13 cellular contexts compared by ENCODE assay signal in genomic region chr7:39507866-39508551, GRCh38. TPM values are rescaled to one million over a fixed set of nuclear protein-coding genes. Genes with fewer than 3 reads are reported as not detected.
DNase-seq lines count a peak whose midpoint lies in the region; ATAC-seq and TF ChIP-seq lines count a peak whose summit lies in the region.
"Had no signal": no experiment of that assay in that cellular context is flagged by ENCODE, and none has a peak within 500 bp of the region (broad histone marks: within the 10 kb centered on the region; RNA-seq: fewer than 3 reads in every experiment).

No MANE protein-coding gene starts in this region.

- 30 to 50% (median 45%) methylated on average over 8 of the region's 8 CpGs for WGBS in spleen, 5 donors

- POLR2A ChIA-PET in activated CD4-positive, alpha-beta memory T cell treated with anti-CD3 and anti-CD28 coated beads, Interleukin-2, amount 10 ng/mL, durations not matched to agents 7 days and 5 days (lab: Charles Lee) = no interaction called here
- POLR2A ChIA-PET in activated CD4-positive, alpha-beta memory T cell treated with anti-CD3 and anti-CD28 coated beads for 36 hours (lab: Charles Lee) = interaction anchor here (0.6 kb wide), 2 partner anchors 122 to 530 kb away, joined by 3 read pairs; no protein-coding TSS in a partner anchor

- peak; percentile 23 for DNase-seq in activated CD4-positive, alpha-beta memory T cell treated with anti-CD3 and anti-CD28 coated beads, Interleukin-2, amount 10 ng/mL, durations not matched to agents 7 days and 5 days
- no peak for DNase-seq in activated CD4-positive, alpha-beta memory T cell treated with anti-CD3 and anti-CD28 coated beads for 36 hours
- DNase-seq in RPMI7951 (ENCODE audit: low read depth) (peak; percentile 7), spleen (peak; percentile 70), OCI-M2 (lab: John Stamatoyannopoulos, UW; ENCODE audit: unreplicated experiment) (no peak), NCI-H510A treated with DMSO at 0.1 percent for 48 hours (lab: John Stamatoyannopoulos, UW) (no peak)
- DNase-seq: ACHN, brain microvascular endothelial cell, NCI-H2081 treated with DMSO at 0.1 percent for 48 hours had no signal

- CTCF ChIA-PET in activated CD4-positive, alpha-beta memory T cell treated with anti-CD3 and anti-CD28 coated beads, Interleukin-2, amount 10 ng/mL, durations not matched to agents 7 days and 5 days (lab: Charles Lee) = interaction anchor here (0.6 to 0.8 kb wide), 2 partner anchors 39 to 54 kb away, joined by 3 read pairs; no protein-coding TSS in a partner anchor
- CTCF ChIA-PET in activated CD4-positive, alpha-beta memory T cell treated with anti-CD3 and anti-CD28 coated beads for 36 hours (lab: Charles Lee) = no interaction called here

- H3K4me3 ChIP-seq in spleen = no peak overlapping the region
- H3K4me3 ChIP-seq: SJSA1 had no signal

- intact Hi-C loops in activated CD4-positive, alpha-beta memory T cell treated with anti-CD3 and anti-CD28 coated beads for 36 hours (cut with micrococcal nuclease) = no loop called here
- intact Hi-C loops in spleen (cut with DNase I; ENCODE audit: low total_unique reads) = no loop called here

- H3K4me3 Mint-ChIP-seq in activated CD4-positive, alpha-beta memory T cell treated with anti-CD3 and anti-CD28 coated beads, Interleukin-2, amount 10 ng/mL, durations not matched to agents 7 days and 5 days = no peak overlapping the region
- no peak overlapping the region for H3K4me3 Mint-ChIP-seq in activated CD4-positive, alpha-beta memory T cell treated with anti-CD3 and anti-CD28 coated beads for 36 hours
- H3K4me3 Mint-ChIP-seq: type B pancreatic cell had no signal

- no peak overlapping the region for H3K27ac ChIP-seq in spleen
- H3K27ac ChIP-seq: brain microvascular endothelial cell, SJSA1 had no signal

- peaks cover 29% of the 10 kb centered on the region for H3K4me1 Mint-ChIP-seq in activated CD4-positive, alpha-beta memory T cell treated with anti-CD3 and anti-CD28 coated beads, Interleukin-2, amount 10 ng/mL, durations not matched to agents 7 days and 5 days
- peaks cover 14% of the 10 kb centered on the region for H3K4me1 Mint-ChIP-seq in activated CD4-positive, alpha-beta memory T cell treated with anti-CD3 and anti-CD28 coated beads for 36 hours (ENCODE audit: low read depth)

- no peak for TF ChIP-seq CTCF in spleen (IDR thresholded peaks at IDR 0.05 in 8 of 11, conservative IDR thresholded peaks at IDR 0.05 in 3 of 11)

- H3K4me1 ChIP-seq in spleen = peaks cover 0 to 6% (median 0%) of the 10 kb centered on the region in 6 donors

- H3K27me3 ChIP-seq in spleen (replicated peaks in 1 of 7) = no peaks in the 10 kb centered on the region
- H3K27me3 ChIP-seq: brain microvascular endothelial cell, SJSA1 had no signal

- no peaks in the 10 kb centered on the region for H3K9me3 Mint-ChIP-seq in activated CD4-positive, alpha-beta memory T cell treated with anti-CD3 and anti-CD28 coated beads, Interleukin-2, amount 10 ng/mL, durations not matched to agents 7 days and 5 days
- H3K9me3 Mint-ChIP-seq in activated CD4-positive, alpha-beta memory T cell treated with anti-CD3 and anti-CD28 coated beads for 36 hours = no peaks in the 10 kb centered on the region
- H3K9me3 Mint-ChIP-seq: type B pancreatic cell had no signal

- no peak overlapping the region for H3K27ac Mint-ChIP-seq in activated CD4-positive, alpha-beta memory T cell treated with anti-CD3 and anti-CD28 coated beads, Interleukin-2, amount 10 ng/mL, durations not matched to agents 7 days and 5 days
- no peak overlapping the region for H3K27ac Mint-ChIP-seq in activated CD4-positive, alpha-beta memory T cell treated with anti-CD3 and anti-CD28 coated beads for 36 hours
- H3K27ac Mint-ChIP-seq: type B pancreatic cell had no signal

- peak; percentile 83 for ATAC-seq in HG03139 (IDR thresholded peaks at IDR 0.05; ENCODE audit: unreplicated experiment)
- no peak for ATAC-seq in GM19324 (IDR thresholded peaks at IDR 0.05; ENCODE audit: low FRiP score, unreplicated experiment)

- peaks cover 4% of the 10 kb centered on the region for H3K27me3 Mint-ChIP-seq in activated CD4-positive, alpha-beta memory T cell treated with anti-CD3 and anti-CD28 coated beads, Interleukin-2, amount 10 ng/mL, durations not matched to agents 7 days and 5 days
- peaks cover 2% of the 10 kb centered on the region for H3K27me3 Mint-ChIP-seq in activated CD4-positive, alpha-beta memory T cell treated with anti-CD3 and anti-CD28 coated beads for 36 hours

- no peak for TF ChIP-seq POLR2A in spleen (IDR thresholded peaks at IDR 0.05)

- H3K36me3 Mint-ChIP-seq in activated CD4-positive, alpha-beta memory T cell treated with anti-CD3 and anti-CD28 coated beads, Interleukin-2, amount 10 ng/mL, durations not matched to agents 7 days and 5 days (ENCODE audit: low read depth) = no peaks in the 10 kb centered on the region
- H3K36me3 Mint-ChIP-seq in activated CD4-positive, alpha-beta memory T cell treated with anti-CD3 and anti-CD28 coated beads for 36 hours = no peaks in the 10 kb centered on the region
- H3K36me3 Mint-ChIP-seq: type B pancreatic cell had no signal

- no peaks in the 10 kb centered on the region for H3K9me3 ChIP-seq in spleen
- H3K9me3 ChIP-seq: SJSA1 had no signal

- H3K36me3 ChIP-seq in spleen = no peaks in the 10 kb centered on the region
- H3K36me3 ChIP-seq: brain microvascular endothelial cell, SJSA1 had no signal

RNA-seq across cellular contexts. Expression of gene YAE1, which starts 58.2 kb away (rescaled TPM):
- total RNA-seq in activated CD4-positive, alpha-beta memory T cell treated with anti-CD3 and anti-CD28 coated beads, Interleukin-2, amount 10 ng/mL, durations not matched to agents 7 days and 5 days = 1 to 10 TPM; 8.4 to 9.3 TPM
- 1 to 10 TPM; 7.3 to 8.8 TPM for total RNA-seq in activated CD4-positive, alpha-beta memory T cell treated with anti-CD3 and anti-CD28 coated beads for 36 hours
- 44.8 and 52.7 TPM in 2 replicates for total RNA-seq in RPMI7951 (2014; rRNA removed; shearing (Covaris generic))
- total RNA-seq in spleen = 10 to 100 TPM; 13.2 to 19.4 (median 15.0) TPM
- 10 to 100 TPM; 18.8 to 21.8 (median 19.2) TPM for polyA plus RNA-seq in spleen

Comparison
In these comparisons a context has a peak if more than half of its experiments do, and no peak if none do; other contexts are left out.
1. DNase-seq: peak in activated CD4-positive, alpha-beta memory T cell treated with anti-CD3 and anti-CD28 coated beads, Interleukin-2, amount 10 ng/mL, durations not matched to agents 7 days and 5 days (single experiment), RPMI7951 (single experiment) and spleen (single experiment); none in activated CD4-positive, alpha-beta memory T cell treated with anti-CD3 and anti-CD28 coated beads for 36 hours (single experiment), OCI-M2 (single experiment) and NCI-H510A treated with DMSO at 0.1 percent for 48 hours (single experiment).